ENCODE assay signal across 8 cellular contexts in genomic region chr6:163413345-163414116, GRCh38. TPM values are rescaled to one million over a fixed set of nuclear protein-coding genes. Genes with fewer than 3 reads are reported as not detected.
DNase-seq lines count a peak whose midpoint lies in the region; ATAC-seq, FAIRE-seq and TF ChIP-seq lines count a peak whose summit lies in the region.

No MANE protein-coding gene starts in this region.

- no peaks in the 10 kb centered on the region for H3K27me3 Mint-ChIP-seq in WTC11 (ENCODE audit: low read depth)
- peaks cover 15 to 27% (median 17%) of the 10 kb centered on the region in 3 donors for H3K27me3 Mint-ChIP-seq in immature natural killer cell (ENCODE audit: low read depth in 3 of 3)

- peak overlapping the region; percentile 77 for H3K27ac ChIP-seq in mammary epithelial cell (ENCODE audit: insufficient read depth, low read depth, low read length)
- peak overlapping the region; percentile 71 to 99 for H3K27ac ChIP-seq in small intestine (ENCODE audit: low read depth in 1 of 2, low read length in 1 of 2)

- CTCF ChIA-PET in WTC11 (lab: Charles Lee): no interaction called here
- CTCF ChIA-PET in mammary epithelial cell (lab: Charles Lee; ENCODE audit: low non-redundant PET): no interaction called here

- H3K36me3 Mint-ChIP-seq in WTC11 (no peaks in the 10 kb centered on the region), immature natural killer cell (peaks cover 0 to 3% (median 0%) of the 10 kb centered on the region in 3 donors)

- H3K9me3 ChIP-seq in mammary epithelial cell (replicated peaks; ENCODE audit: insufficient read depth, low read length): no peaks in the 10 kb centered on the region
- H3K9me3 ChIP-seq in small intestine (ENCODE audit: control insufficient read depth, low read depth): no peaks in the 10 kb centered on the region

- no TSS peak for BruUV-seq in mammary epithelial cell (replicated peaks; lab: Mats Ljungman, UMichigan)

- peak; percentile 46 for DNase-seq in NCI-H2107 (lab: John Stamatoyannopoulos, UW)
- DNase-seq in NCI-H2107 treated with DMSO at 0.1 percent for 48 hours (lab: John Stamatoyannopoulos, UW; ENCODE audit: unreplicated experiment): no peak
- peak; percentile 88 for DNase-seq in NCI-H1105 treated with DMSO at 0.1 percent for 48 hours (lab: John Stamatoyannopoulos, UW)
- DNase-seq in WTC11 (ENCODE audit: low spot score): peak; percentile 66
- DNase-seq in mammary epithelial cell: peak; percentile 84
- DNase-seq in immature natural killer cell: peak; percentile 94 to 95 (median 95)
- peak; percentile 55 for DNase-seq in small intestine

- 5% methylated on average over 19 of the region's 109 CpGs for WGBS in mammary epithelial cell (ENCODE audit: low coverage, missing lambda C conversion rate)
- WGBS in small intestine, 3 donors: 1 to 5% (median 2%) methylated on average over 84 to 109 of the region's 109 CpGs

- H2AFZ ChIP-seq in mammary epithelial cell (ENCODE audit: low read depth, low read length): peak overlapping the region; percentile 98

- H3K4me3 Mint-ChIP-seq in WTC11: peak overlapping the region; percentile 70
- H3K4me3 Mint-ChIP-seq in immature natural killer cell: peak overlapping the region; percentile 86 to 96 (median 89)

- H3K4me1 ChIP-seq in mammary epithelial cell (ENCODE audit: insufficient read depth, low read length) (no peaks in the 10 kb centered on the region), small intestine (ENCODE audit: control insufficient read depth in 2 of 2, insufficient read depth in 1 of 2, low read depth in 1 of 2, low read length in 1 of 2) (no peaks in the 10 kb centered on the region)

- H3K27ac Mint-ChIP-seq in WTC11 (no peak overlapping the region), immature natural killer cell (peak overlapping the region; percentile 87 to 98 (median 96))

- FAIRE-seq in small intestine (lab: Jason Lieb, UNC): no peak

- peak overlapping the region; percentile 60 for H3K9ac ChIP-seq in mammary epithelial cell (ENCODE audit: insufficient read depth, low read length)

- in situ Hi-C loops in mammary epithelial cell (cut with MboI; ENCODE audit: low sequenced_read_pairs in 2 of 2): no loop called here

- ATAC-seq in HG02610 (IDR thresholded peaks at IDR 0.05; ENCODE audit: unreplicated experiment) (peak; percentile 44), WTC11 (peak; percentile 60)

- POLR2A ChIA-PET in WTC11 (lab: Charles Lee): no interaction called here

- H3K79me2 ChIP-seq in mammary epithelial cell (ENCODE audit: insufficient read depth, low read length): peaks cover 43% of the 10 kb centered on the region

- H3K4me3 ChIP-seq in mammary epithelial cell (replicated peaks in 1 of 3; ENCODE audit: insufficient read depth in 1 of 3, low read depth in 2 of 3, low read length in 3 of 3): peak overlapping the region; percentile 72 to 90 (median 85)
- peak overlapping the region; percentile 83 to 93 for H3K4me3 ChIP-seq in small intestine (ENCODE audit: low read depth in 1 of 2, low read length in 2 of 2)

- dilution Hi-C loops in mammary epithelial cell (cut with HindIII; ENCODE audit: low sequenced_read_pairs): no loop called here

- no peaks in the 10 kb centered on the region for H3K36me3 ChIP-seq in mammary epithelial cell (ENCODE audit: insufficient read depth, low read length)
- no peaks in the 10 kb centered on the region for H3K36me3 ChIP-seq in small intestine (ENCODE audit: control insufficient read depth in 2 of 2, insufficient read depth in 2 of 2, low read length in 2 of 2)

- peak overlapping the region; percentile 96 for H3K4me2 ChIP-seq in mammary epithelial cell (ENCODE audit: insufficient read depth, low read depth, low read length)

- TF ChIP-seq CTCF in WTC11 (IDR thresholded peaks at IDR 0.05) (no peak), mammary epithelial cell (conservative IDR thresholded peaks at IDR 0.05 in 1 of 2, IDR thresholded peaks at IDR 0.05 in 1 of 2; ENCODE audit: extremely low read depth in 1 of 2, insufficient read depth in 1 of 2, low read depth in 1 of 2, low read length in 2 of 2) (no peak)

- intact Hi-C loops in mammary epithelial cell (cut with micrococcal nuclease): loop anchor here (10.0 kb wide), 1 partner anchor 149 kb away; no protein-coding TSS in a partner anchor

- no peaks in the 10 kb centered on the region for H3K27me3 ChIP-seq in mammary epithelial cell (ENCODE audit: insufficient read depth, low read length)
- no peaks in the 10 kb centered on the region for H3K27me3 ChIP-seq in small intestine (ENCODE audit: control insufficient read depth in 2 of 2, insufficient read depth in 2 of 2, low read length in 2 of 2)

- no peaks in the 10 kb centered on the region for H4K20me1 ChIP-seq in mammary epithelial cell (ENCODE audit: insufficient read depth, low read length)

- H3K4me1 Mint-ChIP-seq in WTC11 (peaks cover 38% of the 10 kb centered on the region), immature natural killer cell (peaks cover 30 to 41% of the 10 kb centered on the region in 2 donors)

- H3K9me3 Mint-ChIP-seq in WTC11 (no peaks in the 10 kb centered on the region), immature natural killer cell (no peaks in the 10 kb centered on the region)

TF ChIP-seq in WTC11, 78 proteins besides CTCF, POLR2A, EP300 and RAD21 (continues in another document):
- TF ChIP-seq ZNF219 (CRISPR knock-in tag; IDR thresholded peaks at IDR 0.05; ENCODE audit: borderline replicate concordance): peak; percentile 83; the same call in 1 of the 2 replicates
- 0 out of 2 replicates have a peak, but pooled peaks have one; percentile 30 for TF ChIP-seq E2F1 (CRISPR knock-in tag; IDR thresholded peaks at IDR 0.05)
- no peak for TF ChIP-seq GRHL2 (CRISPR knock-in tag; IDR thresholded peaks at IDR 0.05; ENCODE audit: insufficient replicate concordance, severe bottlenecking)
- no peak for TF ChIP-seq SMAD4 (CRISPR knock-in tag; IDR thresholded peaks at IDR 0.05)
- 0 out of 2 replicates have a peak, but pooled peaks have one; percentile 56 for TF ChIP-seq E2F5 (CRISPR knock-in tag; IDR thresholded peaks at IDR 0.05)
- TF ChIP-seq USF1 (CRISPR knock-in tag; IDR thresholded peaks at IDR 0.05): peak; percentile 90
- no peak for TF ChIP-seq NFE2L1 (CRISPR knock-in tag; IDR thresholded peaks at IDR 0.05)
- TF ChIP-seq ATF2 (CRISPR knock-in tag; IDR thresholded peaks at IDR 0.05; ENCODE audit: borderline replicate concordance, low read depth): no peak
- peak; percentile 19; the same call in 1 of the 2 replicates for TF ChIP-seq ESRRA (CRISPR knock-in tag; IDR thresholded peaks at IDR 0.05; ENCODE audit: borderline replicate concordance)
- peak; percentile 73 for TF ChIP-seq FOXP1 (CRISPR knock-in tag; IDR thresholded peaks at IDR 0.05; ENCODE audit: borderline replicate concordance)
- no peak for TF ChIP-seq MYBL2 (CRISPR knock-in tag; IDR thresholded peaks at IDR 0.05)
- peak; percentile 25; the same call in 1 of the 2 replicates for TF ChIP-seq ZBTB43 (CRISPR knock-in tag; IDR thresholded peaks at IDR 0.05)
- TF ChIP-seq TCF7 (CRISPR knock-in tag; IDR thresholded peaks at IDR 0.05; ENCODE audit: low read depth): 0 out of 2 replicates have a peak, but pooled peaks have one; percentile 49

RNA-seq across cellular contexts. Expression of gene QKI, which starts 1.0 kb away (rescaled TPM):
- total RNA-seq in WTC11 (2021) (134 to 145 TPM (median 138 TPM) in 3 replicates), mammary epithelial cell (10 to 100 TPM; 60.6 to 76.5 TPM)
- polyA plus RNA-seq in mammary epithelial cell (76.1 TPM), immature natural killer cell (10 to 100 TPM; 12.3 to 29.1 (median 21.1) TPM), small intestine (10 to 100 TPM in 2 of 3 donors, 1 to 10 TPM in 1; 2.5 to 15.8 (median 11.6) TPM)
- polyA minus RNA-seq in mammary epithelial cell: 117 TPM
